In the genomic region with DNA sequence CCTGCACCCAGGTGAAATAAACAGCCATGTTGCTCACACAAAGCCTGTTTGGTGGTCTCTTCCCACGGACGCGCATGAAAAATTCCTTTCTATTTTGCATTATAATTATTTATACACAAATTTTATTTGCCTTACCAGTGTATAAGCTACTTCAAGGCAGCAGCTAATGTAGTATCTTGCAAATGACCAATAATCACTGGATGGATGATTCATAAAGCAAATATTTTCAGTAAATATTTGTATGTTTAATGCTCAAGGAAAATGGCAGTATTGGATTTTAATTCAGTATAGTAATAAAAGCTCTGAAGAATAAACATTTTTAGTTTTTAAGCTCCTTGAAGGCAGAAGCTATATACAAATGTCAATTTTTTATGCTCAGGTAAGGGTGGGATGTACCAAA, we compare ENCODE assay signal across 23 cellular contexts.
"Had no signal": no experiment of that assay in that cellular context is flagged by ENCODE, and none has a peak within 500 bp of the region (broad histone marks: within the 10 kb centered on the region; RNA-seq: fewer than 3 reads in every experiment).

No MANE protein-coding gene starts in this region.

- H3K9me3 ChIP-seq: gastroesophageal sphincter, heart right ventricle, ovary, right lobe of liver, testis, upper lobe of right lung had no signal

- ATAC-seq: activated CD8-positive, alpha-beta T cell treated with anti-CD3 and anti-CD28 coated beads for 36 hours; activated T-helper 17 cell treated with anti-CD3 and anti-CD28 coated beads, Interleukin-2, amount 50 U/mL, for 72 hours; gastroesophageal sphincter; heart right ventricle; left ventricle myocardium superior; naive thymus-derived CD4-positive, alpha-beta T cell; right lobe of liver; stimulated activated effector memory CD8-positive, alpha-beta T cell treated with anti-CD3 and anti-CD28 coated beads, Interleukin-12 subunit alpha, Interleukin-12 subunit beta, amount 100 ng/mL, for 72 hours; upper lobe of right lung had no signal

- H3K27ac ChIP-seq: coronary artery, gastroesophageal sphincter, heart right ventricle, ovary, right lobe of liver, testis, upper lobe of right lung had no signal

- DNase-seq: activated CD4-positive, alpha-beta T cell treated with anti-CD3 and anti-CD28 coated beads for 48 hours; activated CD4-positive, CD25-positive, alpha-beta regulatory T cell; activated CD8-positive, alpha-beta T cell treated with anti-CD3 and anti-CD28 coated beads for 36 hours; activated naive CD4-positive, alpha-beta T cell treated with Interleukin-2 at 50 U/mL for 16 hours; activated T-cell treated with anti-CD3 and anti-CD28 coated beads, Interleukin-2, amount 50 U/mL, for 1 hour; anterior cingulate cortex; central memory CD4-positive, alpha-beta T cell; heart right ventricle; immature natural killer cell; left ventricle myocardium superior; naive thymus-derived CD4-positive, alpha-beta T cell; ovary; right lobe of liver; stimulated activated CD4-positive, alpha-beta T cell treated with anti-CD3 and anti-CD28 coated beads, Interleukin-4, amount 100 ng/mL, for 1 hour; T-helper 1 cell; T-helper 9 cell; testis; upper lobe of right lung had no signal

- H3K4me1 ChIP-seq: gastroesophageal sphincter, heart right ventricle, testis, upper lobe of right lung had no signal

- H3K27me3 ChIP-seq: gastroesophageal sphincter, heart right ventricle, ovary, right lobe of liver, testis, upper lobe of right lung had no signal

- H3K4me3 ChIP-seq: coronary artery, gastroesophageal sphincter, heart right ventricle, ovary, right lobe of liver, smooth muscle cell, testis, upper lobe of right lung had no signal

- H3K36me3 ChIP-seq: gastroesophageal sphincter, heart right ventricle, ovary, right lobe of liver, upper lobe of right lung had no signal
